In genomic region chr10:13567030-13567429, GRCh38 we compare ENCODE assay signal across 17 cellular contexts. TPM values are rescaled to one million over a fixed set of nuclear protein-coding genes. Genes with fewer than 3 reads are reported as not detected.
DNase-seq lines count a peak whose midpoint lies in the region; ATAC-seq and TF ChIP-seq lines count a peak whose summit lies in the region.
"Had no signal": no experiment of that assay in that cellular context is flagged by ENCODE, and none has a peak within 500 bp of the region (broad histone marks: within the 10 kb centered on the region; RNA-seq: fewer than 3 reads in every experiment).

No MANE protein-coding gene starts in this region.

- intact Hi-C loops in stomach (cut with DNase I; ENCODE audit: low total_unique reads): no loop called here

- DNase-seq in CD1c-positive myeloid dendritic cell (ENCODE audit: extremely low spot score) (peak; percentile 47), NCI-H2029 (lab: John Stamatoyannopoulos, UW) (peak; percentile 4), amniotic epithelial cell (ENCODE audit: low read depth) (peak; percentile 57), lung (ENCODE audit: low spot score) (no peak), A172 (ENCODE audit: low spot score) (no peak), NCI-H1436 treated with DMSO at 0.1 percent for 48 hours (lab: John Stamatoyannopoulos, UW) (no peak), NK-92 (lab: John Stamatoyannopoulos, UW; ENCODE audit: unreplicated experiment) (no peak), stomach (no peak)
- DNase-seq: IMR-90, left cardiac atrium, MM.1S, NCI-H748 treated with DMSO at 0.1 percent for 48 hours, psoas muscle, substantia nigra had no signal

- H3K4me3 ChIP-seq in lung (no peak overlapping the region), stomach (no peak overlapping the region)
- H3K4me3 ChIP-seq: neural progenitor cell, psoas muscle, vagina had no signal

- no peak overlapping the region for H3K27ac ChIP-seq in lung (ENCODE audit: low read depth in 1 of 2, low read length in 1 of 2)
- H3K27ac ChIP-seq in stomach: no peak overlapping the region
- H3K27ac ChIP-seq: neural progenitor cell, psoas muscle, vagina had no signal

- H3K4me1 ChIP-seq in lung (ENCODE audit: control insufficient read depth in 2 of 2, insufficient read depth in 2 of 2, low read length in 2 of 2) (no peaks in the 10 kb centered on the region), stomach (no peaks in the 10 kb centered on the region)
- H3K4me1 ChIP-seq: neural progenitor cell, psoas muscle, vagina had no signal

- WGBS in lung, 2 donors: 35 to 79% methylated on average over 1 of the region's 1 CpG
- WGBS in stomach, 5 donors: 66 to 97% (median 90%) methylated on average over 1 of the region's 1 CpG

- no peaks in the 10 kb centered on the region for H3K27me3 ChIP-seq in lung (ENCODE audit: control insufficient read depth, insufficient read depth)
- H3K27me3 ChIP-seq in stomach: no peaks in the 10 kb centered on the region
- H3K27me3 ChIP-seq: vagina had no signal

- ATAC-seq in lung (ENCODE audit: insufficient read depth, low FRiP score): peak; percentile 47
- ATAC-seq: HCT116, left cardiac atrium, psoas muscle had no signal

- TF ChIP-seq CTCF in lung (IDR thresholded peaks at IDR 0.05; ENCODE audit: control extremely low read depth, extremely low read depth): no peak
- no peak for TF ChIP-seq CTCF in stomach (IDR thresholded peaks at IDR 0.05)

- H3K9me3 ChIP-seq in lung (ENCODE audit: control insufficient read depth in 2 of 2, insufficient read depth in 1 of 2, low read length in 1 of 2) (peaks cover 0 to 6% of the 10 kb centered on the region in 2 donors), stomach (no peaks in the 10 kb centered on the region)
- H3K9me3 ChIP-seq: psoas muscle, vagina had no signal

- TF ChIP-seq EP300 in stomach (IDR thresholded peaks at IDR 0.05): no peak

- H3K36me3 ChIP-seq in lung (ENCODE audit: control insufficient read depth in 2 of 2, insufficient read depth in 2 of 2, low read length in 2 of 2): no peaks in the 10 kb centered on the region
- no peaks in the 10 kb centered on the region for H3K36me3 ChIP-seq in stomach
- H3K36me3 ChIP-seq: neural progenitor cell, vagina had no signal

- TF ChIP-seq POLR2A in stomach (IDR thresholded peaks at IDR 0.05): no peak

RNA-seq across cellular contexts. Expression of gene PRPF18, which starts 19.7 kb away (rescaled TPM):
- total RNA-seq in lung (10 to 100 TPM; 19.2 to 39.9 TPM), stomach (10 to 100 TPM; 15.6 to 51.8 (median 31.9) TPM)
- polyA plus RNA-seq in lung (10 to 100 TPM; 10.6 to 19.5 TPM), stomach (10 to 100 TPM in 2 of 3 donors, 1 to 10 TPM in 1; 9.8 to 26.0 (median 17.5) TPM)
- 48.2 and 57.8 TPM in 2 replicates for total RNA-seq in A172 (2014; rRNA removed; shearing (Covaris generic))

RNA-seq across cellular contexts. Expression of gene BEND7, which starts 38.2 kb away (rescaled TPM):
- total RNA-seq in lung (10 to 100 TPM; 12.7 to 27.6 TPM), stomach (10 to 100 TPM; 19.6 to 32.1 (median 23.5) TPM)
- polyA plus RNA-seq in lung (1 to 10 TPM; 4.9 to 8.1 TPM), stomach (10 to 100 TPM in 1 of 3 donors, 1 to 10 TPM in 2; 4.6 to 11.1 (median 9.6) TPM)
- total RNA-seq in A172 (2014; rRNA removed; shearing (Covaris generic)): 22.0 and 44.2 TPM in 2 replicates

Comparison
In these comparisons a context has a peak if more than half of its experiments do, and no peak if none do; other contexts are left out.
1. DNase-seq: peak in CD1c-positive myeloid dendritic cell (single experiment), NCI-H2029 (single experiment) and amniotic epithelial cell (single experiment); none in lung (single experiment), A172 (single experiment), NCI-H1436 treated with DMSO at 0.1 percent for 48 hours (single experiment), NK-92 (single experiment) and stomach (single experiment).